1 cellular context compared by ENCODE assay signal in genomic region chr11:66476173-66476840, GRCh38.
TF ChIP-seq lines count a peak whose summit lies in the region.

No MANE protein-coding gene starts in this region.

TF ChIP-seq in IMR-90, 13 proteins besides CTCF, POLR2A, EP300 and RAD21:
- TF ChIP-seq NFE2L2 (IDR thresholded peaks at IDR 0.05; ENCODE audit: low read depth, low read length) (no peak), BHLHE40 (IDR thresholded peaks at IDR 0.05; ENCODE audit: low read depth, low read length) (no peak), RFX5 (IDR thresholded peaks at IDR 0.05; ENCODE audit: low read depth, low read length) (no peak), MAFK (IDR thresholded peaks at IDR 0.05; ENCODE audit: low read depth, low read length) (no peak), MAZ (IDR thresholded peaks at IDR 0.05; ENCODE audit: borderline replicate concordance, low read depth, low read length) (no peak), SMC3 (IDR thresholded peaks at IDR 0.05; ENCODE audit: low read depth, low read length) (no peak), RCOR1 (IDR thresholded peaks at IDR 0.05; ENCODE audit: insufficient replicate concordance, low read length) (no peak), CHD1 (IDR thresholded peaks at IDR 0.05; ENCODE audit: low read depth, low read length) (no peak), CEBPB (IDR thresholded peaks at IDR 0.05; ENCODE audit: low read depth, low read length) (no peak), MXI1 (IDR thresholded peaks at IDR 0.05; ENCODE audit: borderline replicate concordance, low read depth, low read length) (no peak), ELK1 (IDR thresholded peaks at IDR 0.05; ENCODE audit: borderline replicate concordance, low read depth, low read length) (no peak), FOS (IDR thresholded peaks at IDR 0.05; ENCODE audit: low read depth, low read length) (no peak)
- TF ChIP-seq, protein P1, sequence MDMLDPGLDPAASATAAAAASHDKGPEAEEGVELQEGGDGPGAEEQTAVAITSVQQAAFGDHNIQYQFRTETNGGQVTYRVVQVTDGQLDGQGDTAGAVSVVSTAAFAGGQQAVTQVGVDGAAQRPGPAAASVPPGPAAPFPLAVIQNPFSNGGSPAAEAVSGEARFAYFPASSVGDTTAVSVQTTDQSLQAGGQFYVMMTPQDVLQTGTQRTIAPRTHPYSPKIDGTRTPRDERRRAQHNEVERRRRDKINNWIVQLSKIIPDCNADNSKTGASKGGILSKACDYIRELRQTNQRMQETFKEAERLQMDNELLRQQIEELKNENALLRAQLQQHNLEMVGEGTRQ (IDR thresholded peaks at IDR 0.05; ENCODE audit: low read depth, low read length): no peak
